In the genomic region with DNA sequence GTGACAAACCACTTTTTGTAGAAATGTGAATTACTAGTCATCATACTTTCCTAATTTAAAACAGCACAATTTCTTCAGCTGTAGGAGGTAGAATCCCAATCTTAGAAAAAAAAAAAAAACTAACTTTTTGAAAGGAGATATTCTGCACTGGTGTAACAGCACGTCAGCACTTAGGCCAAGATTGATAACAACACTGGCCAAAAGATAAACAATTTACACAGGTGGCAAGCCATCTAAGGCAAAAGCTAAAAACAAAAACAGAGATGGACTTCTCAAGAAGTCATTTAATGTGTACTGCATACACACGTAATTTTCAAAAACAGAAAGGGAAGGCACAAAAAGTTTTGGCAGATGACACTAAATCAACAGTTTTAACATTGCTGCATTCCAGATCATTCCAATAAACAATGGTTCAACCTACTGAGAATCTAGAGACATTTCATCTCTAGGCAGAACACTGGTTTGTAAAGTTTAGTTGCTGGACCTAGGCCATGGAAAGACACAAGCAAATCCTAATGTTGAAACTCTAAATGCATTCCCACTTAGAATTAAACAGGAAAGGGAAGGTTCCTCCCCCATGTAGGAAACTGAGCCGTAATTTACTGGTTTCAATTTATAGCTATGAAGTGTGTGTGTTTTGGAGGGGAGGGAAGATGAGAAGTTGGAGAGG, we compare ENCODE assay signal across 8 cellular contexts. TPM values are rescaled to one million over a fixed set of nuclear protein-coding genes. Genes with fewer than 3 reads are reported as not detected.
DNase-seq lines count a peak whose midpoint lies in the region; ATAC-seq and TF ChIP-seq lines count a peak whose summit lies in the region.

No MANE protein-coding gene starts in this region.

- intact Hi-C loops in activated B cell treated with CpG ODN at 0.5 μM for 24 hours (cut with micrococcal nuclease) (loop anchor here (1.0 to 5.0 kb wide), 5 partner anchors 51 to 1123 kb away; partner anchors contain the start of genes EFHC1 and FBXO9), stomach (cut with DNase I; ENCODE audit: low total_unique reads) (no loop called here)

- no peaks in the 10 kb centered on the region for H3K9me3 Mint-ChIP-seq in activated B cell treated with CpG ODN at 0.5 μM for 24 hours

- DNase-seq in NCI-H2029 (lab: John Stamatoyannopoulos, UW) (peak; percentile 21), NCI-H2029 treated with DMSO at 0.1 percent for 48 hours (lab: John Stamatoyannopoulos, UW) (no peak), activated B cell treated with CpG ODN at 0.5 μM for 24 hours (no peak), iPS DF 6.9 (ENCODE audit: low read depth, low spot score) (no peak), stomach (no peak), D341Med (ENCODE audit: low spot score) (no peak)

- POLR2A ChIA-PET in activated B cell treated with CpG ODN at 0.5 μM for 24 hours (lab: Charles Lee): no interaction called here

- WGBS in iPS DF 6.9 (ENCODE audit: insufficient coverage, insufficient read length): 100% methylated on average over 1 of the region's 3 CpGs
- 4 to 7% (median 5%) methylated on average over 3 of the region's 3 CpGs for WGBS in stomach, 5 donors

- no peaks in the 10 kb centered on the region for H3K27me3 Mint-ChIP-seq in activated B cell treated with CpG ODN at 0.5 μM for 24 hours

- H3K4me1 Mint-ChIP-seq in activated B cell treated with CpG ODN at 0.5 μM for 24 hours: peaks cover 67% of the 10 kb centered on the region

- peak overlapping the region; percentile 93 for H3K4me3 Mint-ChIP-seq in activated B cell treated with CpG ODN at 0.5 μM for 24 hours

- H3K27me3 ChIP-seq in iPS DF 6.9 (ENCODE audit: control insufficient read depth, insufficient read depth, low read length) (peaks cover 4% of the 10 kb centered on the region; the same call in 1 of the 2 replicates), stomach (no peaks in the 10 kb centered on the region)

- H3K9me3 ChIP-seq in iPS DF 6.9 (ENCODE audit: control insufficient read depth, insufficient read depth, low read length): no peaks in the 10 kb centered on the region
- no peaks in the 10 kb centered on the region for H3K9me3 ChIP-seq in stomach

- TF ChIP-seq EP300 in stomach (IDR thresholded peaks at IDR 0.05): no peak

- no peak for TF ChIP-seq POLR2A in stomach (IDR thresholded peaks at IDR 0.05)

- H3K4me1 ChIP-seq in iPS DF 6.9 (ENCODE audit: control insufficient read depth, insufficient read depth, low read length): peaks cover 3% of the 10 kb centered on the region
- H3K4me1 ChIP-seq in stomach: peaks cover 46 to 80% (median 66%) of the 10 kb centered on the region in 4 donors

- H3K27ac ChIP-seq in iPS DF 6.9 (ENCODE audit: low read length): no peak overlapping the region
- H3K27ac ChIP-seq in stomach: peak overlapping the region; percentile 90 to 99 (median 96)

- peak overlapping the region; percentile 92; the same call in 1 of the 2 replicates for H3K4me3 ChIP-seq in iPS DF 6.9 (ENCODE audit: low read length)
- H3K4me3 ChIP-seq in stomach: peak overlapping the region; percentile 85 to 92 (median 90)

- CTCF ChIA-PET in activated B cell treated with CpG ODN at 0.5 μM for 24 hours (lab: Charles Lee): interaction anchor here (1.2 kb wide), 1 partner anchor 104 kb away, joined by 4 read pairs; no protein-coding TSS in a partner anchor

- H3K36me3 ChIP-seq in iPS DF 6.9 (ENCODE audit: control insufficient read depth, insufficient read depth, low read length): no peaks in the 10 kb centered on the region
- H3K36me3 ChIP-seq in stomach: peaks cover 0 to 5% (median 0%) of the 10 kb centered on the region in 4 donors

- peak overlapping the region; percentile 87 for H3K27ac Mint-ChIP-seq in activated B cell treated with CpG ODN at 0.5 μM for 24 hours

- TF ChIP-seq CTCF in activated B cell treated with CpG ODN at 0.5 μM for 24 hours (IDR thresholded peaks at IDR 0.05) (no peak), stomach (IDR thresholded peaks at IDR 0.05) (no peak)

- peaks cover 8% of the 10 kb centered on the region for H3K36me3 Mint-ChIP-seq in activated B cell treated with CpG ODN at 0.5 μM for 24 hours (ENCODE audit: low read depth)

- no peak for ATAC-seq in activated B cell treated with CpG ODN at 0.5 μM for 24 hours (ENCODE audit: low read depth)
- ATAC-seq in HG03439 (IDR thresholded peaks at IDR 0.05; ENCODE audit: unreplicated experiment): no peak
- no peak for ATAC-seq in GM18511 (IDR thresholded peaks at IDR 0.05; ENCODE audit: unreplicated experiment)

RNA-seq across cellular contexts. Expression of gene GCLC, which starts 1.4 kb away (rescaled TPM):
- total RNA-seq in activated B cell treated with CpG ODN at 0.5 μM for 24 hours (26.6 and 27.1 TPM in 2 replicates), stomach (100 to 1,000 TPM in 2 of 5 donors, 10 to 100 TPM in 2, 1 to 10 TPM in 1; 9.3 to 176 (median 99.1) TPM)
- polyA plus RNA-seq in stomach: 10 to 100 TPM; 17.7 to 33.0 (median 19.5) TPM
